In genomic region chr12:76029982-76030377, GRCh38 we compare ENCODE assay signal across 8 cellular contexts. TPM values are rescaled to one million over a fixed set of nuclear protein-coding genes. Genes with fewer than 3 reads are reported as not detected.
DNase-seq lines count a peak whose midpoint lies in the region; ATAC-seq and TF ChIP-seq lines count a peak whose summit lies in the region.

No MANE protein-coding gene starts in this region.

- H3K27me3 ChIP-seq in SK-N-SH (ENCODE audit: insufficient read depth) (no peaks in the 10 kb centered on the region), endocrine pancreas (ENCODE audit: control insufficient read depth, insufficient read depth, low read length) (no peaks in the 10 kb centered on the region)

- no peak for ATAC-seq in natural killer cell treated with Interleukin-12 subunit alpha and Interleukin-12 subunit beta and Interleukin-15 and Interleukin-18, amount 100 ng/mL, for 72 hours
- no peak for ATAC-seq in HG03196 (IDR thresholded peaks at IDR 0.05; ENCODE audit: unreplicated experiment)

- H3K4me1 ChIP-seq in SK-N-SH (ENCODE audit: control insufficient read depth in 1 of 2, insufficient read depth in 2 of 2, low read depth in 1 of 2, low read length in 1 of 2), result peaks cover 12 to 15% of the 10 kb centered on the region in 2 experiments
- peaks cover 6% of the 10 kb centered on the region for H3K4me1 ChIP-seq in endocrine pancreas (ENCODE audit: control insufficient read depth, insufficient read depth, low read length)

- H3K9me3 ChIP-seq in SK-N-SH (no peaks in the 10 kb centered on the region), endocrine pancreas (ENCODE audit: control insufficient read depth, low read length) (no peaks in the 10 kb centered on the region)

- no peak for TF ChIP-seq EP300 in SK-N-SH (IDR thresholded peaks at IDR 0.05; ENCODE audit: borderline replicate concordance in 1 of 2, low read depth in 1 of 2, low read length in 1 of 2)

- peak overlapping the region; percentile 96 for H3K4me3 Mint-ChIP-seq in natural killer cell treated with Interleukin-12 subunit alpha and Interleukin-12 subunit beta and Interleukin-15 and Interleukin-18, amount 100 ng/mL, for 72 hours

- peak; percentile 27 for DNase-seq in activated naive CD4-positive, alpha-beta T cell treated with Interleukin-2 at 50 U/mL for 16 hours
- DNase-seq in activated naive CD4-positive, alpha-beta T cell (lab: John Stamatoyannopoulos, UW), result no peak
- DNase-seq in SK-N-SH, result peak; percentile 49
- no peak for DNase-seq in natural killer cell treated with Interleukin-12 subunit alpha and Interleukin-12 subunit beta and Interleukin-15 and Interleukin-18, amount 100 ng/mL, for 72 hours (ENCODE audit: low spot score)
- no peak for DNase-seq in effector CD8-positive, alpha-beta T cell (lab: John Stamatoyannopoulos, UW)
- no peak for DNase-seq in central memory CD4-positive, alpha-beta T cell

- H3K36me3 ChIP-seq in SK-N-SH (replicated peaks in 1 of 2; ENCODE audit: control insufficient read depth in 1 of 2, insufficient read depth in 2 of 2, low read length in 1 of 2) (peaks cover 14 to 28% of the 10 kb centered on the region in 2 experiments), endocrine pancreas (ENCODE audit: control insufficient read depth, insufficient read depth, low read length) (no peaks in the 10 kb centered on the region)

- peaks cover 68% of the 10 kb centered on the region for H3F3A ChIP-seq in SK-N-SH (replicated peaks; ENCODE audit: insufficient read depth)

- no peaks in the 10 kb centered on the region for H3K27me3 Mint-ChIP-seq in natural killer cell treated with Interleukin-12 subunit alpha and Interleukin-12 subunit beta and Interleukin-15 and Interleukin-18, amount 100 ng/mL, for 72 hours

- H3K4me1 Mint-ChIP-seq in natural killer cell treated with Interleukin-12 subunit alpha and Interleukin-12 subunit beta and Interleukin-15 and Interleukin-18, amount 100 ng/mL, for 72 hours (ENCODE audit: low read depth in 2 of 2), result peaks cover 35 to 65% of the 10 kb centered on the region in 2 donors

- H4K20me1 ChIP-seq in SK-N-SH (ENCODE audit: insufficient read depth), result peaks cover 10% of the 10 kb centered on the region; the same call in 1 of the 2 replicates

- POLR2A ChIA-PET in SK-N-SH (lab: Yijun Ruan, JAX), result interaction anchor here (1.3 kb wide), 1 partner anchor 519 kb away, joined by 3 read pairs; the partner anchor contains the start of gene KRR1

- CTCF ChIA-PET in SK-N-SH (lab: Yijun Ruan, JAX), result interaction anchor here (0.7 to 12.5 kb wide), 3 partner anchors 17 to 501 kb away, joined by 3 to 166 read pairs (median 4); no protein-coding TSS in a partner anchor

- H3K9ac ChIP-seq in SK-N-SH, result peak overlapping the region; percentile 98
- H3K9ac ChIP-seq in endocrine pancreas (ENCODE audit: control insufficient read depth, insufficient read depth, low read length), result peak overlapping the region; percentile 74

- TF ChIP-seq RAD21 in SK-N-SH (IDR thresholded peaks at IDR 0.05; ENCODE audit: low read length), result no peak

- no peak for TF ChIP-seq CTCF in SK-N-SH (IDR thresholded peaks at IDR 0.05)

- 0 out of 2 replicates have a peak overlapping the region, but pooled peaks have one; percentile 15 for H2AFZ ChIP-seq in SK-N-SH (ENCODE audit: low read depth)

- H3K36me3 Mint-ChIP-seq in natural killer cell treated with Interleukin-12 subunit alpha and Interleukin-12 subunit beta and Interleukin-15 and Interleukin-18, amount 100 ng/mL, for 72 hours, result peaks cover 20% of the 10 kb centered on the region

- peak overlapping the region; percentile 80 to 91 for H3K4me3 ChIP-seq in SK-N-SH (ENCODE audit: low read depth in 2 of 2, low read length in 1 of 2)
- H3K4me3 ChIP-seq in endocrine pancreas (ENCODE audit: control insufficient read depth, insufficient read depth, low read length), result peak overlapping the region; percentile 76

- H3K27ac ChIP-seq in SK-N-SH (ENCODE audit: low read depth in 2 of 2, low read length in 1 of 2), result peak overlapping the region; percentile 58 to 92

- peaks cover 48% of the 10 kb centered on the region for H3K79me2 ChIP-seq in SK-N-SH (ENCODE audit: insufficient read depth)

- H3K27ac Mint-ChIP-seq in natural killer cell treated with Interleukin-12 subunit alpha and Interleukin-12 subunit beta and Interleukin-15 and Interleukin-18, amount 100 ng/mL, for 72 hours, result peak overlapping the region; percentile 99 to 100

- H3K9me2 ChIP-seq in SK-N-SH, result no peaks in the 10 kb centered on the region

- WGBS in SK-N-SH (ENCODE audit: low lambda C conversion rate), result under 1% methylated on average over 15 of the region's 22 CpGs

- no peaks in the 10 kb centered on the region for H3K9me3 Mint-ChIP-seq in natural killer cell treated with Interleukin-12 subunit alpha and Interleukin-12 subunit beta and Interleukin-15 and Interleukin-18, amount 100 ng/mL, for 72 hours

- H3K4me2 ChIP-seq in SK-N-SH, result peak overlapping the region; percentile 69

TF ChIP-seq in SK-N-SH, 30 proteins besides CTCF, POLR2A, EP300 and RAD21:
- TF ChIP-seq CHD2 (IDR thresholded peaks at IDR 0.05; ENCODE audit: low read length, partially characterized antibody) (no peak), PBX3 (IDR thresholded peaks at IDR 0.05) (no peak), NRF1 (IDR thresholded peaks at IDR 0.05; ENCODE audit: low read depth, low read length) (no peak), USF2 (IDR thresholded peaks at IDR 0.05; ENCODE audit: borderline replicate concordance, low read depth, low read length) (no peak), IRF3 (IDR thresholded peaks at IDR 0.05; ENCODE audit: low read depth, low read length) (no peak), POLR2AphosphoS5 (IDR thresholded peaks at IDR 0.05; ENCODE audit: low read depth, low read length) (0 out of 2 replicates have a peak, but pooled peaks have one; percentile 1), TAF1 (IDR thresholded peaks at IDR 0.05; ENCODE audit: borderline replicate concordance, low read depth, low read length) (no peak), SIN3A (IDR thresholded peaks at IDR 0.05; ENCODE audit: borderline replicate concordance, low read depth, low read length) (peak; percentile 36; the same call in 1 of the 2 replicates)

RNA-seq across cellular contexts. Expression of gene PHLDA1, which starts 1.6 kb away (rescaled TPM):
- polyA plus RNA-seq in SK-N-SH (2012; rRNA removed), result 21.6 and 26.2 TPM in 2 replicates
- polyA plus RNA-seq in SK-N-SH (2012; cell fraction: cytosol; rRNA removed), result 20.1 and 20.3 TPM in 2 replicates
- polyA plus RNA-seq in SK-N-SH (2012; cell fraction: nucleus; rRNA removed), result 19.8 and 24.5 TPM in 2 replicates
- 100 to 1,000 TPM in 1 of 2 donors, 10 to 100 TPM in 1; 62.0 to 153 TPM for total RNA-seq in natural killer cell treated with Interleukin-12 subunit alpha and Interleukin-12 subunit beta and Interleukin-15 and Interleukin-18, amount 100 ng/mL, for 72 hours

RNA-seq across cellular contexts. Expression of gene NAP1L1, which starts 54.5 kb away (rescaled TPM):
- polyA plus RNA-seq in SK-N-SH (2012; rRNA removed), result 193 and 197 TPM in 2 replicates
- polyA plus RNA-seq in SK-N-SH (2012; cell fraction: cytosol; rRNA removed), result 275 and 391 TPM in 2 replicates
- 122 and 161 TPM in 2 replicates for polyA plus RNA-seq in SK-N-SH (2012; cell fraction: nucleus; rRNA removed)
- total RNA-seq in natural killer cell treated with Interleukin-12 subunit alpha and Interleukin-12 subunit beta and Interleukin-15 and Interleukin-18, amount 100 ng/mL, for 72 hours, result 100 to 1,000 TPM; 371 to 420 TPM

Comparison
In these comparisons a context has a peak if more than half of its experiments do, and no peak if none do; other contexts are left out.
1. DNase-seq: peak in activated naive CD4-positive, alpha-beta T cell treated with Interleukin-2 at 50 U/mL for 16 hours (single experiment) and SK-N-SH (single experiment); none in activated naive CD4-positive, alpha-beta T cell (0 of 4), natural killer cell treated with Interleukin-12 subunit alpha and Interleukin-12 subunit beta and Interleukin-15 and Interleukin-18, amount 100 ng/mL, for 72 hours (single experiment), effector CD8-positive, alpha-beta T cell (single experiment) and central memory CD4-positive, alpha-beta T cell (single experiment).